Comparison of ENCODE assay signal across 8 cellular contexts in the genomic region with DNA sequence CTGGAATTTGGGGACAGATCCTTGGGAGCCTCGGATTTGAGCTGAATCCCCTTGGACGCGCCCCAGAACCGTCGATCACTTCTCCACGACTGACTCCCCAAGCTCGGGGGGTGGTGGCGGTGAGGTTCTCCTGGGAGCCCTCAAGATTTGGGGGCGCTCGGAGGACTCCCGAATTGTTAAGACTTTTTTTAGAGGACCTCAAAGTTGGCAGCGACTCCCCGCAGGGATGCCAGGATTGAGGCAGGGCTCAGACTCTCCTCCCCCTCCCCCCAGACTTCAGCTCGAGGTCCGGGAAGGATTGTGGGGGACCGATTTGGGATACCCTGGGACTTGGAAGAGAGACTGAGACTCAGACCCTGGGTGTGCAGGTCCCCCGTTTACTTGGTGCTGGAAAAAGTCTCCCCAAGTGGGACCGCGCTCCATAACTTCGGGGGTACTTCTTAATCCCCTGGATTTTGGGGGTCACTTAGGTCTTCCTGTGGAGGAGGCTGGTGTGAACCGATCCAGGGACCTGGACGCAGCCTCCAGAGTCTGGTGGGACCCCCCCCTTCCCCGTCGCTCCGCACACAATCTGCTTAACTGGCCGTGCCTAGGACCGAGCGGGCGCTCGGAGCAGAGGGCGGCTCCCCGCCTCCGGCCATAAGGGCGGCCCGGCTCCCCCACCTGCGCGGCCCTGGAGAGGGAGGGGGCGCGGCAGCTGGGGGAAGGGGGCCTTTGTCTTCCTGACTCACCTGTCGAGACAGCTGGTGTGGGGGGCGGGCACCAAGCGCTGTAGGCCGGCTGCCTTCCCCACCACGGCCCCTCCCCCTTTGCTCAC. TPM values are rescaled to one million over a fixed set of nuclear protein-coding genes. Genes with fewer than 3 reads are reported as not detected.
DNase-seq lines count a peak whose midpoint lies in the region; ATAC-seq and TF ChIP-seq lines count a peak whose summit lies in the region.

No MANE protein-coding gene starts in this region.

- TF ChIP-seq CTCF in ovary (IDR thresholded peaks at IDR 0.05), result no peak

- WGBS in ovary, 3 donors, result 0 to 1% (median 0%) methylated on average over 32 to 44 of the region's 44 CpGs

- H3K27ac ChIP-seq in ovary, result peak overlapping the region; percentile 50 to 67

- intact Hi-C loops in activated T-helper 1 cell treated with anti-CD3 and anti-CD28 coated beads, Interleukin-12 subunit alpha, Interleukin-12 subunit beta, Interleukin-2, Interleukin-4 antibody, amounts not matched to agents 30 ng/mL and 10 ng/mL and 1 ng/mL, durations not matched to agents 14 hours and 24 hours and 36 hours (cut with micrococcal nuclease), result loop anchor here (1.0 to 5.0 kb wide), 6 partner anchors 15 to 331 kb away; partner anchors contain the start of genes BLOC1S3, FOSB, POLR1G and TRAPPC6A
- intact Hi-C loops in ovary (cut with DNase I), result loop anchor here in 1 of 4 donors (5.0 kb wide), 1 partner anchor 274 kb away; the partner anchor contains the start of gene DMPK

- H3K9me3 Mint-ChIP-seq in activated T-helper 1 cell treated with anti-CD3 and anti-CD28 coated beads, Interleukin-12 subunit alpha, Interleukin-12 subunit beta, Interleukin-2, Interleukin-4 antibody, amounts not matched to agents 30 ng/mL and 10 ng/mL and 1 ng/mL, durations not matched to agents 14 hours and 24 hours and 36 hours, result no peaks in the 10 kb centered on the region

- DNase-seq in Daoy (ENCODE audit: low read depth), result peak; percentile 78
- DNase-seq in NCI-H128 (lab: John Stamatoyannopoulos, UW; ENCODE audit: unreplicated experiment), result peak; percentile 31
- DNase-seq in activated T-helper 1 cell treated with anti-CD3 and anti-CD28 coated beads, Interleukin-12 subunit alpha, Interleukin-12 subunit beta, Interleukin-2, Interleukin-4 antibody, amounts not matched to agents 30 ng/mL and 10 ng/mL and 1 ng/mL, durations not matched to agents 14 hours and 24 hours and 36 hours (ENCODE audit: low spot score), result no peak
- DNase-seq in germinal center (ENCODE audit: low spot score), result peak; percentile 46
- peak; percentile 52 to 75 (median 65) for DNase-seq in ovary
- no peak for DNase-seq in SK-N-DZ (ENCODE audit: low spot score)
- DNase-seq in NCI-H2107 treated with DMSO at 0.1 percent for 48 hours (lab: John Stamatoyannopoulos, UW; ENCODE audit: unreplicated experiment), result no peak

- H3K27me3 Mint-ChIP-seq in activated T-helper 1 cell treated with anti-CD3 and anti-CD28 coated beads, Interleukin-12 subunit alpha, Interleukin-12 subunit beta, Interleukin-2, Interleukin-4 antibody, amounts not matched to agents 30 ng/mL and 10 ng/mL and 1 ng/mL, durations not matched to agents 14 hours and 24 hours and 36 hours (ENCODE audit: insufficient read depth), result no peaks in the 10 kb centered on the region

- H3K27ac Mint-ChIP-seq in activated T-helper 1 cell treated with anti-CD3 and anti-CD28 coated beads, Interleukin-12 subunit alpha, Interleukin-12 subunit beta, Interleukin-2, Interleukin-4 antibody, amounts not matched to agents 30 ng/mL and 10 ng/mL and 1 ng/mL, durations not matched to agents 14 hours and 24 hours and 36 hours, result peak overlapping the region; percentile 48

- H3K4me3 Mint-ChIP-seq in activated T-helper 1 cell treated with anti-CD3 and anti-CD28 coated beads, Interleukin-12 subunit alpha, Interleukin-12 subunit beta, Interleukin-2, Interleukin-4 antibody, amounts not matched to agents 30 ng/mL and 10 ng/mL and 1 ng/mL, durations not matched to agents 14 hours and 24 hours and 36 hours, result peak overlapping the region; percentile 97

- H3K36me3 Mint-ChIP-seq in activated T-helper 1 cell treated with anti-CD3 and anti-CD28 coated beads, Interleukin-12 subunit alpha, Interleukin-12 subunit beta, Interleukin-2, Interleukin-4 antibody, amounts not matched to agents 30 ng/mL and 10 ng/mL and 1 ng/mL, durations not matched to agents 14 hours and 24 hours and 36 hours (ENCODE audit: low read depth), result peaks cover 18% of the 10 kb centered on the region

- peaks cover 28% of the 10 kb centered on the region for H3K4me1 Mint-ChIP-seq in activated T-helper 1 cell treated with anti-CD3 and anti-CD28 coated beads, Interleukin-12 subunit alpha, Interleukin-12 subunit beta, Interleukin-2, Interleukin-4 antibody, amounts not matched to agents 30 ng/mL and 10 ng/mL and 1 ng/mL, durations not matched to agents 14 hours and 24 hours and 36 hours (ENCODE audit: low read depth)

- no peaks in the 10 kb centered on the region for H3K9me3 ChIP-seq in ovary

- no peaks in the 10 kb centered on the region for H3K36me3 ChIP-seq in ovary

- H3K27me3 ChIP-seq in ovary, result no peaks in the 10 kb centered on the region

- ATAC-seq in GM18870 (IDR thresholded peaks at IDR 0.05; ENCODE audit: unreplicated experiment), result no peak

- peak overlapping the region; percentile 94 for H3K4me3 ChIP-seq in ovary

- H3K4me1 ChIP-seq in ovary (ENCODE audit: insufficient read depth), result peaks cover 9% of the 10 kb centered on the region

- TF ChIP-seq POLR2A in ovary (IDR thresholded peaks at IDR 0.05), result no peak

- no peak for TF ChIP-seq EP300 in ovary (IDR thresholded peaks at IDR 0.05)

RNA-seq across cellular contexts. Expression of gene VASP, which starts 0.8 kb away (rescaled TPM):
- total RNA-seq in Daoy (2014; rRNA removed; shearing (Covaris generic)), result 121 and 175 TPM in 2 replicates
- total RNA-seq in activated T-helper 1 cell treated with anti-CD3 and anti-CD28 coated beads, Interleukin-12 subunit alpha, Interleukin-12 subunit beta, Interleukin-2, Interleukin-4 antibody, amounts not matched to agents 30 ng/mL and 10 ng/mL and 1 ng/mL, durations not matched to agents 14 hours and 24 hours and 36 hours, result 234 and 235 TPM in 2 replicates
- 10 to 100 TPM; 15.7 to 83.2 (median 58.2) TPM for total RNA-seq in ovary
- polyA plus RNA-seq in ovary, result 10 to 100 TPM; 23.9 to 48.4 TPM
- polyA plus RNA-seq in SK-N-DZ (2014; cell fraction: cytosol; rRNA removed), result 20.3 and 20.6 TPM in 2 replicates
- 12.5 and 15.2 TPM in 2 replicates for polyA plus RNA-seq in SK-N-DZ (2014; cell fraction: nucleus; rRNA removed)

RNA-seq across cellular contexts. Expression of gene PPM1N, which starts 9.8 kb away (rescaled TPM):
- total RNA-seq in Daoy (2014; rRNA removed; shearing (Covaris generic)), result 0.15 and 0.80 TPM in 2 replicates
- 1.0 and 1.3 TPM in 2 replicates for total RNA-seq in activated T-helper 1 cell treated with anti-CD3 and anti-CD28 coated beads, Interleukin-12 subunit alpha, Interleukin-12 subunit beta, Interleukin-2, Interleukin-4 antibody, amounts not matched to agents 30 ng/mL and 10 ng/mL and 1 ng/mL, durations not matched to agents 14 hours and 24 hours and 36 hours
- 1 to 10 TPM in 3 of 7 donors, under 1 TPM in 3, not detected in 1; 0.40 to 1.7 (median 1.0) TPM for total RNA-seq in ovary
- polyA plus RNA-seq in ovary, result under 1 TPM; 0.21 to 0.93 TPM
- 7.6 and 9.1 TPM in 2 replicates for polyA plus RNA-seq in SK-N-DZ (2014; cell fraction: cytosol; rRNA removed)
- polyA plus RNA-seq in SK-N-DZ (2014; cell fraction: nucleus; rRNA removed), result 13.0 and 15.0 TPM in 2 replicates

RNA-seq across cellular contexts. Expression of gene RTN2, which starts 11.2 kb away (rescaled TPM):
- total RNA-seq in Daoy (2014; rRNA removed; shearing (Covaris generic)), result 0.98 and 3.5 TPM in 2 replicates
- total RNA-seq in activated T-helper 1 cell treated with anti-CD3 and anti-CD28 coated beads, Interleukin-12 subunit alpha, Interleukin-12 subunit beta, Interleukin-2, Interleukin-4 antibody, amounts not matched to agents 30 ng/mL and 10 ng/mL and 1 ng/mL, durations not matched to agents 14 hours and 24 hours and 36 hours, result 3.0 and 4.1 TPM in 2 replicates
- 1 to 10 TPM in 5 of 7 donors, under 1 TPM in 2; 0.63 to 4.7 (median 2.5) TPM for total RNA-seq in ovary
- polyA plus RNA-seq in ovary, result 1 to 10 TPM; 3.0 to 5.0 TPM
- 35.2 and 50.4 TPM in 2 replicates for polyA plus RNA-seq in SK-N-DZ (2014; cell fraction: cytosol; rRNA removed)
- 33.0 and 40.4 TPM in 2 replicates for polyA plus RNA-seq in SK-N-DZ (2014; cell fraction: nucleus; rRNA removed)

RNA-seq across cellular contexts. Expression of gene FOSB, which starts 40.3 kb away (rescaled TPM):
- 0.80 and 0.83 TPM in 2 replicates for total RNA-seq in Daoy (2014; rRNA removed; shearing (Covaris generic))
- 16.8 and 17.2 TPM in 2 replicates for total RNA-seq in activated T-helper 1 cell treated with anti-CD3 and anti-CD28 coated beads, Interleukin-12 subunit alpha, Interleukin-12 subunit beta, Interleukin-2, Interleukin-4 antibody, amounts not matched to agents 30 ng/mL and 10 ng/mL and 1 ng/mL, durations not matched to agents 14 hours and 24 hours and 36 hours
- 100 to 1,000 TPM in 3 of 7 donors, 10 to 100 TPM in 2, 1 to 10 TPM in 2; 2.9 to 295 (median 44.3) TPM for total RNA-seq in ovary
- 100 to 1,000 TPM in 1 of 2 donors, 1 to 10 TPM in 1; 4.9 to 142 TPM for polyA plus RNA-seq in ovary
- polyA plus RNA-seq in SK-N-DZ (2014; cell fraction: cytosol; rRNA removed), result not detected in 2 replicates
- not detected in 2 replicates for polyA plus RNA-seq in SK-N-DZ (2014; cell fraction: nucleus; rRNA removed)

Comparison
In these comparisons a context has a peak if more than half of its experiments do, and no peak if none do; other contexts are left out.
1. DNase-seq: peak in Daoy (single experiment), NCI-H128 (single experiment), germinal center (single experiment) and ovary (5 of 5); none in activated T-helper 1 cell treated with anti-CD3 and anti-CD28 coated beads, Interleukin-12 subunit alpha, Interleukin-12 subunit beta, Interleukin-2, Interleukin-4 antibody, amounts not matched to agents 30 ng/mL and 10 ng/mL and 1 ng/mL, durations not matched to agents 14 hours and 24 hours and 36 hours (single experiment), SK-N-DZ (single experiment) and NCI-H2107 treated with DMSO at 0.1 percent for 48 hours (single experiment).